ENCODE assay signal across 8 cellular contexts in the genomic region with DNA sequence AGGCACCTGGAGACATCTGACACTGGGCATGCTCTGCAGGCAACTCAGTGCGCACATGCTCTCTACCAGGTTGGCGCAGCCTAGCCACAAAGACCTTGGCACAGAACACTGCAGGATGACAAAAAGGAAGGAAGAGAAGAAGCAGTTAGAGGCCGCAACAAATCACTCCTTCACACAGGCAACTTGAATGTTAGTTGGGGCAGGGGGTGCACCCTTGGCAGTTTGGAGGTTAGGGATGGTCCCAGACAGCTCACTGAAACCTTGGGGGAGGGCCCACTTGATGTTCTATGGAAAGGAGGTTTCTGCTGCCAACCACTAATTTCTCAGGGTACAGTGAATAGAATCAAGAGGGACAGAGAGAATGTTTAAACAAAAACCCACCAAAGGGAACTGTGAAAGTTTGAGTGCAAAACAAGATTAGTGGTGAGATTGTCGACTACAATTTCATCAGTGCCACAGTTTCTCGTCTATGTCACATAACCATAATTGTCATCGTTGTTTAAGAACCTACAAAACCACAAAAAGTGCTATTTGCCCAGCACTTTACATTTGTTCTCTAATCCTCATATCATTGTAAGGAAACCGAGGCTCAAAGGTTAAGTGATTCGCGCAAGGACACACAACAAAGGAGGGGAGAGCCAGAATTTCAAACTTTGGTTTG. TPM values are rescaled to one million over a fixed set of nuclear protein-coding genes. Genes with fewer than 3 reads are reported as not detected.
A peak's percentile ranks its signal among the peaks of the same experiment; 100 is the strongest.
DNase-seq lines count a peak whose midpoint lies in the region; ATAC-seq and TF ChIP-seq lines count a peak whose summit lies in the region.

No MANE protein-coding gene starts in this region.

- no peak overlapping the region for H3K4me3 ChIP-seq in uterus

- no peak for TF ChIP-seq CTCF in uterus (IDR thresholded peaks at IDR 0.05)

- DNase-seq in activated effector memory CD4-positive, alpha-beta T cell treated with anti-CD3 and anti-CD28 coated beads, Interleukin-2, amount 50 U/mL, for 16 hours: peak; percentile 66
- DNase-seq in activated effector memory CD4-positive, alpha-beta T cell treated with Interleukin-2 at 50 U/mL for 16 hours: no peak
- peak; percentile 13 to 67 for DNase-seq in activated CD4-positive, alpha-beta T cell treated with anti-CD3 and anti-CD28 coated beads, Interleukin-2, amount 50 U/mL, for 24 hours (ENCODE audit: low read depth in 1 of 2, low spot score in 1 of 2)
- DNase-seq in left lobe of liver (ENCODE audit: low spot score): no peak
- peak; percentile 22 to 53 for DNase-seq in uterus
- DNase-seq in NCI-H82 treated with DMSO at 0.1 percent for 48 hours (lab: John Stamatoyannopoulos, UW; ENCODE audit: unreplicated experiment): no peak
- DNase-seq in NCI-H774 (lab: John Stamatoyannopoulos, UW): no peak

- H3K9me3 ChIP-seq in uterus: no peaks in the 10 kb centered on the region

- TF ChIP-seq POLR2A in uterus (IDR thresholded peaks at IDR 0.05): no peak

- no peaks in the 10 kb centered on the region for H3K27me3 ChIP-seq in uterus

- peaks cover 6 to 25% of the 10 kb centered on the region in 2 donors for H3K4me1 ChIP-seq in uterus

- intact Hi-C loops in uterus (cut with DNase I; ENCODE audit: low total_unique reads): no loop called here

- peak; percentile 58 for ATAC-seq in left lobe of liver
- ATAC-seq in HG03039 (IDR thresholded peaks at IDR 0.05; ENCODE audit: unreplicated experiment): no peak

- H3K36me3 ChIP-seq in uterus: no peaks in the 10 kb centered on the region

- H3K27ac ChIP-seq in uterus: peak overlapping the region; percentile 59 to 61

RNA-seq across cellular contexts. Expression of a gene that starts 48.7 kb away (rescaled TPM):
- total RNA-seq in left lobe of liver: 21.9 TPM
- 100 to 1,000 TPM in 1 of 4 donors, 10 to 100 TPM in 3; 35.9 to 111 (median 63.7) TPM for total RNA-seq in uterus

Comparison
In these comparisons a context has a peak if more than half of its experiments do, and no peak if none do; other contexts are left out.
1. DNase-seq: peak in activated effector memory CD4-positive, alpha-beta T cell treated with anti-CD3 and anti-CD28 coated beads, Interleukin-2, amount 50 U/mL, for 16 hours (single experiment), activated CD4-positive, alpha-beta T cell treated with anti-CD3 and anti-CD28 coated beads, Interleukin-2, amount 50 U/mL, for 24 hours (2 of 2) and uterus (2 of 2); none in activated effector memory CD4-positive, alpha-beta T cell treated with Interleukin-2 at 50 U/mL for 16 hours (single experiment), left lobe of liver (single experiment), NCI-H82 treated with DMSO at 0.1 percent for 48 hours (single experiment) and NCI-H774 (single experiment).